ENCODE assay signal across 20 cellular contexts in the genomic region with DNA sequence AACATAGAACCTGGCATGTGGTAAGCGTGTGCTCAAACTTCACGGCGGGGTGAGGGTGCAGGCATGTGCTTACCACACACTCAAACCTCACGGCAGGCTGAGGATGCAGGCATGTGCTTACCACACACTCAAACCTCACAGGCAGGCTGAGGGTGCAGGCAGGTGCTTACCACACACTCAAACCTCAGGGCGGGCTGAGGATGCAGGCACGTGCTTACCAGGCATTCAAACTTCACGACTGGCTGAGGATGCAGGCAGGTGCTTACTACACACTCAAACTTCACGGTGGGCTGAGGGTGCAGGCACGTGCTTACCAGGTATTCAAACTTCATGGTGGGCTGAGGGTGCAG.
"Had no signal": no experiment of that assay in that cellular context is flagged by ENCODE, and none has a peak within 500 bp of the region (broad histone marks: within the 10 kb centered on the region; RNA-seq: fewer than 3 reads in every experiment).

No MANE protein-coding gene starts in this region.

- DNase-seq: activated CD4-positive, alpha-beta T cell treated with anti-CD3 and anti-CD28 coated beads, Interleukin-2, amount 50 U/mL, for 1 hour; activated CD4-positive, CD25-positive, alpha-beta regulatory T cell; activated CD8-positive, alpha-beta memory T cell treated with anti-CD3 and anti-CD28 coated beads for 24 hours; activated gamma-delta T cell; activated naive CD8-positive, alpha-beta T cell treated with anti-CD3 and anti-CD28 coated beads for 36 hours; activated T-cell treated with anti-CD3 and anti-CD28 coated beads, Interleukin-2, amount 50 U/mL, for 72 hours; body of pancreas; dorsolateral prefrontal cortex; foreskin melanocyte; glutamatergic neuron; hippocampal formation; islet precursor cell; lower lobe of right lung; stimulated activated naive CD8-positive, alpha-beta T cell treated with anti-CD3 and anti-CD28 coated beads, Interleukin-15, Interleukin-2, amounts not matched to agents 100 U/mL and 50 U/mL, for 24 hours; substantia nigra; transverse colon had no signal

- H3K9me3 ChIP-seq: body of pancreas, lower lobe of right lung, prostate gland, right atrium auricular region, transverse colon had no signal

- H3K9me3 Mint-ChIP-seq: activated naive CD8-positive, alpha-beta T cell treated with anti-CD3 and anti-CD28 coated beads for 36 hours; neural crest cell had no signal

- H3K4me3 ChIP-seq: body of pancreas, lower lobe of right lung, prostate gland, right atrium auricular region, transverse colon had no signal

- H3K27me3 ChIP-seq: body of pancreas, dorsolateral prefrontal cortex, right atrium auricular region, transverse colon had no signal

- H3K4me3 Mint-ChIP-seq: activated naive CD8-positive, alpha-beta T cell treated with anti-CD3 and anti-CD28 coated beads for 36 hours; mesothelial cell of epicardium; neural crest cell had no signal

- H3K36me3 ChIP-seq: lower lobe of right lung, prostate gland, right atrium auricular region, transverse colon had no signal

- H3K4me1 ChIP-seq: body of pancreas, lower lobe of right lung, prostate gland, right atrium auricular region, transverse colon had no signal

- ATAC-seq: activated T-cell treated with anti-CD3 and anti-CD28 coated beads, Interleukin-2, amount 50 U/mL, for 72 hours; body of pancreas; lower lobe of right lung; stimulated activated naive CD8-positive, alpha-beta T cell treated with anti-CD3 and anti-CD28 coated beads, Interleukin-15, Interleukin-2, amounts not matched to agents 100 U/mL and 50 U/mL, for 24 hours had no signal

- H3K27ac Mint-ChIP-seq: activated naive CD8-positive, alpha-beta T cell treated with anti-CD3 and anti-CD28 coated beads for 36 hours; activated T-cell treated with anti-CD3 and anti-CD28 coated beads, Interleukin-2, amount 50 U/mL, for 72 hours; mesothelial cell of epicardium had no signal

- H3K36me3 Mint-ChIP-seq: activated naive CD8-positive, alpha-beta T cell treated with anti-CD3 and anti-CD28 coated beads for 36 hours; mesothelial cell of epicardium had no signal

- H3K27ac ChIP-seq: body of pancreas, dorsolateral prefrontal cortex, lower lobe of right lung, prostate gland, right atrium auricular region, transverse colon had no signal
